Comparison of ENCODE assay signal across 13 cellular contexts in the genomic region with DNA sequence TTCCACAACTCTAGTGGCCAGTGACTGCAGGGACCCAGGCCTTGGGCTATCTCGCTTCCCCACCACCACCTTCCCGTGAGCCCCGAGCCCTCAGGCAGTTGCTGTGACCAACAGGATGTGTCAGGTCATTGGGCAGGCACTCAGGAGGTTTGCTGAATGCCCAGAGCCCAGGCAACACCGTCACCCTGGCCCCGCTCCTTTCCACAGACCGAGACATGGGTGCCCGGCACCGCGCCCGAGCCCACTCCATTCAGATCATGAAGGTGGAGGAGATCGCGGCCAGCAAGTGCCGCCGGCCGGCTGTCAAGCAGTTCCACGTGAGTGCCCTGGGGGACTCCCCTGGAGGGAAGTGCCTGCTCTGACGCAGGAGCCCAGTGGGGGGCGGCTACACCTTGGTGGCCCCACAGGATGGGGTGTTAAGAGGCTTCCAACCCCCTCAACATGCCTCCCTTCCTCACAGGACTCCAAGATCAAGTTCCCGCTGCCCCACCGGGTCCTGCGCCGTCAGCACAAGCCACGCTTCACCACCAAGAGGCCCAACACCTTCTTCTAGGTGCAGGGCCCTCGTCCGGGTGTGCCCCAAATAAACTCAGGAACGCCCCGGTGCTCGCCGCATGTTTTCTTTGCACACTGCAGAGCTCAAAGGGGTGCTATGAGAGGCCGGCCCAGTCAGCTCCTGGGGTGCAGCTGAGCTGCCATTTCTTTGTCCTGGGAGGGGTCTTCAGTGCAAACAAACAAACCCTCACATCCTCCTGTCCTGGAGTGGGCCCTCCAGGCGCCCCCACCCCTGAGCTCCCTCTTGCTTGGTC. TPM values are rescaled to one million over a fixed set of nuclear protein-coding genes. Genes with fewer than 3 reads are reported as not detected.
A peak's percentile ranks its signal among the peaks of the same experiment; 100 is the strongest.
DNase-seq lines count a peak whose midpoint lies in the region; ATAC-seq, FAIRE-seq and TF ChIP-seq lines count a peak whose summit lies in the region.
"Had no signal": no experiment of that assay in that cellular context is flagged by ENCODE, and none has a peak within 500 bp of the region (broad histone marks: within the 10 kb centered on the region; RNA-seq: fewer than 3 reads in every experiment).

No MANE protein-coding gene starts in this region.

- peak overlapping the region; percentile 100 for H3K27ac Mint-ChIP-seq in activated T-cell treated with anti-CD3 and anti-CD28 coated beads, Interleukin-2, amount 50 U/mL, for 24 hours
- peak overlapping the region; percentile 98 for H3K27ac Mint-ChIP-seq in stimulated activated effector memory CD8-positive, alpha-beta T cell treated with anti-CD3 and anti-CD28 coated beads, Interleukin-12 subunit alpha, Interleukin-12 subunit beta, amount 100 ng/mL, for 72 hours

- 89% methylated on average over 25 of the region's 31 CpGs for WGBS in K562 (ENCODE audit: insufficient coverage, low coverage, missing lambda C conversion rate)

- no peak for TF ChIP-seq RAD21 in K562 (CRISPR knock-in tag; conservative IDR thresholded peaks at IDR 0.05 in 1 of 2, IDR thresholded peaks at IDR 0.05 in 1 of 2)

- no peak overlapping the region for H2AFZ ChIP-seq in Karpas-422 (ENCODE audit: low read length)
- no peak overlapping the region for H2AFZ ChIP-seq in K562 (ENCODE audit: low read depth, low read length)

- peaks cover 40% of the 10 kb centered on the region for H3K4me1 Mint-ChIP-seq in activated T-cell treated with anti-CD3 and anti-CD28 coated beads, Interleukin-2, amount 50 U/mL, for 24 hours (ENCODE audit: low read depth)
- peaks cover 53% of the 10 kb centered on the region for H3K4me1 Mint-ChIP-seq in stimulated activated effector memory CD8-positive, alpha-beta T cell treated with anti-CD3 and anti-CD28 coated beads, Interleukin-12 subunit alpha, Interleukin-12 subunit beta, amount 100 ng/mL, for 72 hours

- peaks cover 64% of the 10 kb centered on the region for H3K36me3 Mint-ChIP-seq in activated T-cell treated with anti-CD3 and anti-CD28 coated beads, Interleukin-2, amount 50 U/mL, for 24 hours (ENCODE audit: low read depth)
- peaks cover 77% of the 10 kb centered on the region for H3K36me3 Mint-ChIP-seq in stimulated activated effector memory CD8-positive, alpha-beta T cell treated with anti-CD3 and anti-CD28 coated beads, Interleukin-12 subunit alpha, Interleukin-12 subunit beta, amount 100 ng/mL, for 72 hours

- no peaks in the 10 kb centered on the region for H3K27me3 Mint-ChIP-seq in activated T-cell treated with anti-CD3 and anti-CD28 coated beads, Interleukin-2, amount 50 U/mL, for 24 hours

- H3K9me3 ChIP-seq in Karpas-422 (ENCODE audit: low read length), result no peaks in the 10 kb centered on the region
- H3K9me3 ChIP-seq in K562 (replicated peaks; ENCODE audit: control insufficient read depth, insufficient read depth, low read depth, low read length), result no peaks in the 10 kb centered on the region

- peak; percentile 11 for TF ChIP-seq POLR2A in K562 (conservative IDR thresholded peaks at IDR 0.05)

- no peak for TF ChIP-seq CTCF in K562 (IDR thresholded peaks at IDR 0.05 in 2 of 3, conservative IDR thresholded peaks at IDR 0.05 in 1 of 3; ENCODE audit: insufficient read depth in 2 of 3, low read depth in 1 of 3, low read length in 3 of 3)

- H3K36me3 ChIP-seq in Karpas-422 (ENCODE audit: insufficient read depth, low read length) (peaks cover 41% of the 10 kb centered on the region), K562 (ENCODE audit: control insufficient read depth, insufficient read depth, low read length) (peaks cover 48% of the 10 kb centered on the region)

- intact Hi-C loops in K562 (cut with micrococcal nuclease), result loop anchor here (10.0 kb wide), 1 partner anchor 192 kb away; no protein-coding TSS in a partner anchor

- H3K9me1 ChIP-seq in K562 (ENCODE audit: control insufficient read depth, insufficient read depth, low read length), result peaks cover 3% of the 10 kb centered on the region

- no peak for FAIRE-seq in K562 (lab: Jason Lieb, UNC)
- FAIRE-seq: TTC549 had no signal

- peak; percentile 46 for DNase-seq in activated T-cell treated with anti-CD3 and anti-CD28 coated beads, Interleukin-2, amount 50 U/mL, for 24 hours
- DNase-seq in activated T-cell treated with anti-CD3 and anti-CD28 coated beads for 4 hours, result no peak
- DNase-seq in Karpas-422, result peak; percentile 50
- DNase-seq in K562 (ENCODE audit: extremely low read depth in 1 of 4, low spot score in 3 of 4), result peak in 1 of 4 experiments; percentile 3
- DNase-seq in stimulated activated effector memory CD8-positive, alpha-beta T cell treated with anti-CD3 and anti-CD28 coated beads, Interleukin-12 subunit alpha, Interleukin-12 subunit beta, amount 100 ng/mL, for 72 hours (ENCODE audit: low spot score in 2 of 2), result no peak
- DNase-seq: anterior cingulate cortex, NCI-H748 treated with DMSO at 0.1 percent for 48 hours had no signal

- in situ Hi-C loops in K562 (cut with MboI), result no loop called here

- H3K9me2 ChIP-seq in Karpas-422 (replicated peaks; ENCODE audit: insufficient read depth, low read length), result no peaks in the 10 kb centered on the region

- no peaks in the 10 kb centered on the region for H3K9me3 Mint-ChIP-seq in activated T-cell treated with anti-CD3 and anti-CD28 coated beads, Interleukin-2, amount 50 U/mL, for 24 hours
- H3K9me3 Mint-ChIP-seq in stimulated activated effector memory CD8-positive, alpha-beta T cell treated with anti-CD3 and anti-CD28 coated beads, Interleukin-12 subunit alpha, Interleukin-12 subunit beta, amount 100 ng/mL, for 72 hours, result no peaks in the 10 kb centered on the region

- peak overlapping the region; percentile 95 for H3K4me3 Mint-ChIP-seq in activated T-cell treated with anti-CD3 and anti-CD28 coated beads, Interleukin-2, amount 50 U/mL, for 24 hours
- H3K4me3 Mint-ChIP-seq in stimulated activated effector memory CD8-positive, alpha-beta T cell treated with anti-CD3 and anti-CD28 coated beads, Interleukin-12 subunit alpha, Interleukin-12 subunit beta, amount 100 ng/mL, for 72 hours, result peak overlapping the region; percentile 85

- CTCF ChIA-PET in K562 (lab: Yijun Ruan, JAX; ENCODE audit: low intra/inter-chr PET ratio), result no interaction called here

- H4K20me1 ChIP-seq in Karpas-422 (ENCODE audit: insufficient read depth, low read depth, low read length), result peaks cover 46% of the 10 kb centered on the region
- H4K20me1 ChIP-seq in K562 (replicated peaks; ENCODE audit: control insufficient read depth, insufficient read depth, low read length), result peaks cover 51% of the 10 kb centered on the region

- no TSS peak for BruUV-seq in K562 (replicated peaks; lab: Mats Ljungman, UMichigan)

- H3K4me1 ChIP-seq in Karpas-422 (ENCODE audit: low read length), result peaks cover 17% of the 10 kb centered on the region
- H3K4me1 ChIP-seq in K562 (replicated peaks in 1 of 2; ENCODE audit: control insufficient read depth in 2 of 2, insufficient read depth in 2 of 2, low read length in 2 of 2), result peaks cover 18 to 47% of the 10 kb centered on the region in 2 experiments; a peak in 4 of 5 replicates

- H3K27me3 ChIP-seq in Karpas-422 (ENCODE audit: low read length) (no peaks in the 10 kb centered on the region), K562 (ENCODE audit: control insufficient read depth in 2 of 2, insufficient read depth in 2 of 2, low read length in 2 of 2) (no peaks in the 10 kb centered on the region)

- no peak overlapping the region for H3K4me2 ChIP-seq in Karpas-422 (ENCODE audit: low read depth, low read length, poor library complexity, severe bottlenecking)
- H3K4me2 ChIP-seq in K562 (ENCODE audit: insufficient read depth, low read length), result no peak overlapping the region

- H3K4me3 ChIP-seq in Karpas-422 (ENCODE audit: low read length), result no peak overlapping the region
- H3K4me3 ChIP-seq in K562, result no peak overlapping the region

- ATAC-seq in K562 (no peak), HG02571 (IDR thresholded peaks at IDR 0.05; ENCODE audit: unreplicated experiment) (no peak), HG02885 (IDR thresholded peaks at IDR 0.05; ENCODE audit: poor library complexity, unreplicated experiment) (no peak), GM21381 (IDR thresholded peaks at IDR 0.05; ENCODE audit: unreplicated experiment) (no peak)
- no peak for ATAC-seq in stimulated activated effector memory CD8-positive, alpha-beta T cell treated with anti-CD3 and anti-CD28 coated beads, Interleukin-12 subunit alpha, Interleukin-12 subunit beta, amount 100 ng/mL, for 72 hours

- H3K9ac ChIP-seq in Karpas-422 (ENCODE audit: low read length) (no peak overlapping the region), K562 (ENCODE audit: insufficient read depth in 1 of 2, low read depth in 2 of 2, low read length in 2 of 2) (peak overlapping the region in 1 of 2 experiments; percentile 99; a peak in 2 of 4 replicates)

- POLR2A ChIA-PET in K562 (lab: Yijun Ruan, JAX), result interaction anchor here (0.6 to 4.2 kb wide), 5 partner anchors 66 to 1573 kb away, joined by 3 to 42 read pairs (median 3); partner anchors contain the start of genes CCDC124 and FCHO1

- H3K27ac ChIP-seq in Karpas-422 (ENCODE audit: low read length) (no peak overlapping the region), K562 (ENCODE audit: extremely low read depth, low read depth, low read length) (peak overlapping the region; percentile 27; the same call in 1 of the 3 replicates)

- H3K79me2 ChIP-seq in Karpas-422 (ENCODE audit: low read length) (peaks cover 25% of the 10 kb centered on the region), K562 (ENCODE audit: control insufficient read depth, insufficient read depth, low read length) (peaks cover 43% of the 10 kb centered on the region)

- no peak for TF ChIP-seq EP300 in K562 (IDR thresholded peaks at IDR 0.05; ENCODE audit: low read length)

RNA-seq across cellular contexts. Expression of gene RPL18A, which starts 3.2 kb away (rescaled TPM):
- total RNA-seq in Karpas-422 (2014; rRNA removed; shearing (Covaris generic); ENCODE audit: low replicate concordance), result 1,678 and 2,364 TPM in 2 replicates
- 168 and 439 TPM in 2 replicates for total RNA-seq in K562 (2011; cell fraction: chromatin; rRNA removed; ENCODE audit: low replicate concordance)
- 698 and 878 TPM in 2 replicates for total RNA-seq in K562 (2011; cell fraction: nucleolus; rRNA removed)
- 586 and 897 TPM in 2 replicates for total RNA-seq in K562 (2011; cell fraction: nucleoplasm; rRNA removed)
- total RNA-seq in K562 (2014; rRNA removed) (2,735 and 3,133 TPM in 2 replicates), K562 (2014; rRNA removed; fragmentation: Illumina TruSeq; extraction: Trizol) (557 and 626 TPM in 2 replicates), K562 (2015; rRNA removed; fragmentation: Illumina TruSeq; extraction: Trizol) (1,801 and 1,895 TPM in 2 replicates), K562 (2021) (2,882 and 3,018 TPM in 2 replicates)
- polyA plus RNA-seq in K562 (2011; rRNA removed) (881 and 1,270 TPM in 2 replicates), K562 (2014; fragmentation: Illumina TruSeq; extraction: Trizol) (1,947 and 3,139 TPM in 2 replicates), K562 (2014; fragmentation: Nextera tagmentation; extraction: Ambion mirVana) (1,000 to 10,000 TPM; 1,130 to 1,273 TPM), K562 (2014; rRNA removed) (2,069 and 2,216 TPM in 2 replicates)
- polyA plus RNA-seq in K562 (2011; cell fraction: cytosol; rRNA removed), result 2,242 and 3,536 TPM in 2 replicates
- polyA plus RNA-seq in K562 (2011; cell fraction: nucleus; rRNA removed), result 920 and 1,021 TPM in 2 replicates
- 3,311 and 3,882 TPM in 2 replicates for polyA plus RNA-seq in K562 (2012)
- 348 and 383 TPM in 2 replicates for polyA minus RNA-seq in K562 (2011; rRNA and poly(A)+ RNA removed)
- 1,225 and 1,878 TPM in 2 replicates for polyA minus RNA-seq in K562 (2011; cell fraction: cytosol; rRNA and poly(A)+ RNA removed)
- polyA minus RNA-seq in K562 (2011; cell fraction: nucleus; rRNA and poly(A)+ RNA removed), result 303 and 429 TPM in 2 replicates

RNA-seq across cellular contexts. Expression of gene SLC5A5, which starts 8.8 kb away (rescaled TPM):
- total RNA-seq in Karpas-422 (2014; rRNA removed; shearing (Covaris generic); ENCODE audit: low replicate concordance), result not detected in 2 replicates
- total RNA-seq in K562 (2011; cell fraction: chromatin; rRNA removed; ENCODE audit: low replicate concordance), result 0.21 and 0.37 TPM in 2 replicates
- total RNA-seq in K562 (2011; cell fraction: nucleolus; rRNA removed), result 0.39 and 0.50 TPM in 2 replicates
- total RNA-seq in K562 (2011; cell fraction: nucleoplasm; rRNA removed), result 0.29 and 0.38 TPM in 2 replicates
- total RNA-seq in K562 (2014; rRNA removed) (0.33 and 0.73 TPM in 2 replicates), K562 (2014; rRNA removed; fragmentation: Illumina TruSeq; extraction: Trizol) (0.13 and 0.18 TPM in 2 replicates), K562 (2015; rRNA removed; fragmentation: Illumina TruSeq; extraction: Trizol) (0.11 and 0.29 TPM in 2 replicates), K562 (2021) (0.25 and 0.29 TPM in 2 replicates)
- polyA plus RNA-seq in K562 (2011; rRNA removed) (0.05 and 0.20 TPM in 2 replicates), K562 (2014; fragmentation: Illumina TruSeq; extraction: Trizol) (0.21 and 0.29 TPM in 2 replicates), K562 (2014; fragmentation: Nextera tagmentation; extraction: Ambion mirVana) (under 1 TPM; 0.10 to 0.23 TPM), K562 (2014; rRNA removed) (0.09 and 0.38 TPM in 2 replicates)
- 0.15 and 0.60 TPM in 2 replicates for polyA plus RNA-seq in K562 (2011; cell fraction: cytosol; rRNA removed)
- 0.08 and 0.18 TPM in 2 replicates for polyA plus RNA-seq in K562 (2011; cell fraction: nucleus; rRNA removed)
- polyA plus RNA-seq in K562 (2012), result 0.13 TPM in 1 of 2 replicates, not detected in the other
- polyA minus RNA-seq in K562 (2011; rRNA and poly(A)+ RNA removed), result 0.15 and 0.32 TPM in 2 replicates
- polyA minus RNA-seq in K562 (2011; cell fraction: cytosol; rRNA and poly(A)+ RNA removed), result 0.86 TPM in 1 of 2 replicates, not detected in the other
- 0.13 TPM in 1 of 2 replicates, not detected in the other for polyA minus RNA-seq in K562 (2011; cell fraction: nucleus; rRNA and poly(A)+ RNA removed)
- total RNA-seq: M059J had no signal
- polyA plus RNA-seq: neural cell had no signal

RNA-seq across cellular contexts. Expression of gene JAK3, which starts 15.1 kb away (rescaled TPM):
- 5.7 and 9.5 TPM in 2 replicates for total RNA-seq in Karpas-422 (2014; rRNA removed; shearing (Covaris generic); ENCODE audit: low replicate concordance)
- 0.32 and 0.97 TPM in 2 replicates for total RNA-seq in K562 (2011; cell fraction: chromatin; rRNA removed; ENCODE audit: low replicate concordance)
- total RNA-seq in K562 (2011; cell fraction: nucleolus; rRNA removed), result 0.50 and 0.66 TPM in 2 replicates
- 0.53 and 0.66 TPM in 2 replicates for total RNA-seq in K562 (2011; cell fraction: nucleoplasm; rRNA removed)
- 0.12 and 0.14 TPM in 2 replicates for total RNA-seq in K562 (2014; rRNA removed)
- not detected in 2 replicates for total RNA-seq in K562 (2014; rRNA removed; fragmentation: Illumina TruSeq; extraction: Trizol)
- 0.04 TPM in 1 of 2 replicates, not detected in the other for total RNA-seq in K562 (2015; rRNA removed; fragmentation: Illumina TruSeq; extraction: Trizol)
- 0.18 and 0.47 TPM in 2 replicates for total RNA-seq in K562 (2021)
- 0.13 and 0.28 TPM in 2 replicates for polyA plus RNA-seq in K562 (2011; rRNA removed)
- polyA plus RNA-seq in K562 (2011; cell fraction: cytosol; rRNA removed), result 0.21 TPM in 2 replicates
- 0.48 and 0.80 TPM in 2 replicates for polyA plus RNA-seq in K562 (2011; cell fraction: nucleus; rRNA removed)
- 0.10 and 0.14 TPM in 2 replicates for polyA plus RNA-seq in K562 (2012)
- 0.04 and 0.14 TPM in 2 replicates for polyA plus RNA-seq in K562 (2014; fragmentation: Illumina TruSeq; extraction: Trizol)
- polyA plus RNA-seq in K562 (2014; fragmentation: Nextera tagmentation; extraction: Ambion mirVana), result under 1 TPM; 0.01 to 0.07 TPM
- 0.04 and 0.07 TPM in 2 replicates for polyA plus RNA-seq in K562 (2014; rRNA removed)
- polyA minus RNA-seq in K562 (2011; rRNA and poly(A)+ RNA removed), result 0.04 and 0.06 TPM in 2 replicates
- polyA minus RNA-seq in K562 (2011; cell fraction: cytosol; rRNA and poly(A)+ RNA removed), result 0.19 TPM in 1 of 2 replicates, not detected in the other
- polyA minus RNA-seq in K562 (2011; cell fraction: nucleus; rRNA and poly(A)+ RNA removed), result 0.22 and 0.54 TPM in 2 replicates

RNA-seq across cellular contexts. Expression of gene INSL3, which starts 41.6 kb away (rescaled TPM):
- not detected in 2 replicates for total RNA-seq in Karpas-422 (2014; rRNA removed; shearing (Covaris generic); ENCODE audit: low replicate concordance)
- total RNA-seq in K562 (2011; cell fraction: chromatin; rRNA removed; ENCODE audit: low replicate concordance), result not detected in 2 replicates
- total RNA-seq in K562 (2011; cell fraction: nucleolus; rRNA removed), result not detected in 2 replicates
- not detected in 2 replicates for total RNA-seq in K562 (2011; cell fraction: nucleoplasm; rRNA removed)
- total RNA-seq in K562 (2014; rRNA removed) (not detected in 2 replicates), K562 (2014; rRNA removed; fragmentation: Illumina TruSeq; extraction: Trizol) (not detected in 2 replicates), K562 (2015; rRNA removed; fragmentation: Illumina TruSeq; extraction: Trizol) (not detected in 2 replicates), K562 (2021) (not detected in 2 replicates)
- polyA plus RNA-seq in K562 (2011; rRNA removed) (not detected in 2 replicates), K562 (2014; fragmentation: Illumina TruSeq; extraction: Trizol) (not detected in 2 replicates), K562 (2014; fragmentation: Nextera tagmentation; extraction: Ambion mirVana) (not detected), K562 (2014; rRNA removed) (not detected in 2 replicates)
- polyA plus RNA-seq in K562 (2011; cell fraction: cytosol; rRNA removed), result not detected in 2 replicates
- polyA plus RNA-seq in K562 (2011; cell fraction: nucleus; rRNA removed), result not detected in 2 replicates
- not detected in 2 replicates for polyA plus RNA-seq in K562 (2012)
- not detected in 2 replicates for polyA minus RNA-seq in K562 (2011; rRNA and poly(A)+ RNA removed)
- polyA minus RNA-seq in K562 (2011; cell fraction: cytosol; rRNA and poly(A)+ RNA removed), result not detected in 2 replicates
- not detected in 2 replicates for polyA minus RNA-seq in K562 (2011; cell fraction: nucleus; rRNA and poly(A)+ RNA removed)
- total RNA-seq: M059J had no signal
- polyA plus RNA-seq: neural cell had no signal

Comparison
In these comparisons a context has a peak if more than half of its experiments do, and no peak if none do; other contexts are left out.
1. DNase-seq: peak in activated T-cell treated with anti-CD3 and anti-CD28 coated beads, Interleukin-2, amount 50 U/mL, for 24 hours (single experiment) and Karpas-422 (single experiment); none in activated T-cell treated with anti-CD3 and anti-CD28 coated beads for 4 hours (single experiment) and stimulated activated effector memory CD8-positive, alpha-beta T cell treated with anti-CD3 and anti-CD28 coated beads, Interleukin-12 subunit alpha, Interleukin-12 subunit beta, amount 100 ng/mL, for 72 hours (0 of 2).